In genomic region chr15:100670505-100671021, GRCh38 we compare ENCODE assay signal across 24 cellular contexts.
"Had no signal": no experiment of that assay in that cellular context is flagged by ENCODE, and none has a peak within 500 bp of the region (broad histone marks: within the 10 kb centered on the region; RNA-seq: fewer than 3 reads in every experiment).

No MANE protein-coding gene starts in this region.

- H3K4me3 ChIP-seq: left lung, lower lobe of right lung, mucosa of descending colon, ovary, skin epidermis, uterus had no signal

- H3K27ac ChIP-seq: left lung, lower lobe of right lung, ovary had no signal

- DNase-seq: activated CD4-positive, alpha-beta T cell treated with anti-CD3 and anti-CD28 coated beads for 1 hour; activated CD4-positive, alpha-beta T cell treated with anti-CD3 and anti-CD28 coated beads, Interleukin-2, amount 10 ng/mL, durations not matched to agents 7 days and 5 days; activated CD8-positive, alpha-beta T cell treated with anti-CD3 and anti-CD28 coated beads for 36 hours; activated naive CD8-positive, alpha-beta T cell treated with anti-CD3 and anti-CD28 coated beads, Interleukin-2, amount 50 U/mL, for 24 hours; activated T-cell treated with anti-CD3 and anti-CD28 coated beads, Interleukin-2, amount 50 U/mL, for 4 hours; amygdala; central memory CD4-positive, alpha-beta T cell; foreskin fibroblast; left lung; lower lobe of right lung; mesendoderm; mucosa of descending colon; ovary; stimulated activated CD4-positive, alpha-beta T cell treated with anti-CD3 and anti-CD28 coated beads, Interleukin-4, amount 100 ng/mL, for 24 hours; stimulated activated naive CD8-positive, alpha-beta T cell treated with anti-CD3 and anti-CD28 coated beads, Interleukin-15, amount 100 ng/mL, for 72 hours; substantia nigra; T-helper 2 cell had no signal

- H3K9me3 ChIP-seq: left lung, lower lobe of right lung, mucosa of descending colon, ovary, uterus had no signal

- ATAC-seq: activated CD8-positive, alpha-beta T cell treated with anti-CD3 and anti-CD28 coated beads for 36 hours; activated naive CD8-positive, alpha-beta T cell treated with anti-CD3 and anti-CD28 coated beads, Interleukin-2, amount 50 U/mL, for 24 hours; activated T-cell treated with anti-CD3 and anti-CD28 coated beads, Interleukin-2, amount 50 U/mL, for 4 hours; activated T-helper 17 cell treated with anti-CD3 and anti-CD28 coated beads, Interleukin-2, amount 50 U/mL, for 72 hours; left lung; lower lobe of right lung; sciatic nerve; stimulated activated memory B cell treated with anti-CD40 and anti-IgM and Interleukin-4, amounts not matched to agents 10 μg/mL and 1 μg/mL and 100 μg/mL, for 72 hours; stimulated activated naive CD8-positive, alpha-beta T cell treated with anti-CD3 and anti-CD28 coated beads, Interleukin-15, amount 100 ng/mL, for 72 hours had no signal

- H3K36me3 ChIP-seq: left lung, lower lobe of right lung, ovary, uterus had no signal

- FAIRE-seq: endothelial cell of umbilical vein, islet of Langerhans had no signal

- H3K27me3 ChIP-seq: left lung, ovary, uterus had no signal

- H3K4me1 ChIP-seq: lower lobe of right lung, uterus had no signal
